ENCODE assay signal across 8 cellular contexts in the genomic region with DNA sequence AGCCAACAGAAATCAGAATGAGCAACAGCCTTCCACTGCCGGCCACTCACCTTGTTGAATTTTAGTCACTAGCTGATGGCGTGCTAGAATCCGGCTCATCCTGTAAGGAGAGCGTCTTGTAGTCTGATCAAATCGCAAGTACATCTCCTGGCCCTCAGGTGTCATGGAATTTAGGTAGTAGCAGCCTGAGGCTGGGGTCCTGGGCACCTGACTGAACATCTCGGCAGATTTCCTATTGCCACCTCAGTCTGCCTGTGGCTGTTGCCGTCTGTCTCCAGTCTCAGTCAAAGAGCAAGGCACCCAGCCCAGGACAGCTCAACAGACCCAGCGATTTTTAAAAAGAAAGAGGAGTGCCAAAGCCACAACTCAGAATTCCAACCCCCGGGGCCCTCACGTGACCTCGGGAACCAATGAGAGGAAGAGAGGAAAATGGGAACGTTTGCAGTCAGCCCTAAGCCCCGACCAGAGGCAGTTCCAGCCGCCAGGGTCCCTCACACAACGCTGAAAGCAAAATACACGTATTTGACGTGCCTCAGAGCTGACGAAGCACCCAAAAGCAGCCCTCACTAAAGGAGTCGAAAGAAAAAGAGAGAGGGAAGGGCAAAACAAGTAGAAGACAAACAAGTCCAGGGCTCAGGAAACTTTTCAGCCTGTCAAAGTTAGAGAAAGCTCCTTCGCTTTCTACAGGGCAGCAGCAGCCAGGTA. TPM values are rescaled to one million over a fixed set of nuclear protein-coding genes. Genes with fewer than 3 reads are reported as not detected.
A peak's percentile ranks its signal among the peaks of the same experiment; 100 is the strongest.
DNase-seq lines count a peak whose midpoint lies in the region; ATAC-seq and TF ChIP-seq lines count a peak whose summit lies in the region.

A gene with protein sequence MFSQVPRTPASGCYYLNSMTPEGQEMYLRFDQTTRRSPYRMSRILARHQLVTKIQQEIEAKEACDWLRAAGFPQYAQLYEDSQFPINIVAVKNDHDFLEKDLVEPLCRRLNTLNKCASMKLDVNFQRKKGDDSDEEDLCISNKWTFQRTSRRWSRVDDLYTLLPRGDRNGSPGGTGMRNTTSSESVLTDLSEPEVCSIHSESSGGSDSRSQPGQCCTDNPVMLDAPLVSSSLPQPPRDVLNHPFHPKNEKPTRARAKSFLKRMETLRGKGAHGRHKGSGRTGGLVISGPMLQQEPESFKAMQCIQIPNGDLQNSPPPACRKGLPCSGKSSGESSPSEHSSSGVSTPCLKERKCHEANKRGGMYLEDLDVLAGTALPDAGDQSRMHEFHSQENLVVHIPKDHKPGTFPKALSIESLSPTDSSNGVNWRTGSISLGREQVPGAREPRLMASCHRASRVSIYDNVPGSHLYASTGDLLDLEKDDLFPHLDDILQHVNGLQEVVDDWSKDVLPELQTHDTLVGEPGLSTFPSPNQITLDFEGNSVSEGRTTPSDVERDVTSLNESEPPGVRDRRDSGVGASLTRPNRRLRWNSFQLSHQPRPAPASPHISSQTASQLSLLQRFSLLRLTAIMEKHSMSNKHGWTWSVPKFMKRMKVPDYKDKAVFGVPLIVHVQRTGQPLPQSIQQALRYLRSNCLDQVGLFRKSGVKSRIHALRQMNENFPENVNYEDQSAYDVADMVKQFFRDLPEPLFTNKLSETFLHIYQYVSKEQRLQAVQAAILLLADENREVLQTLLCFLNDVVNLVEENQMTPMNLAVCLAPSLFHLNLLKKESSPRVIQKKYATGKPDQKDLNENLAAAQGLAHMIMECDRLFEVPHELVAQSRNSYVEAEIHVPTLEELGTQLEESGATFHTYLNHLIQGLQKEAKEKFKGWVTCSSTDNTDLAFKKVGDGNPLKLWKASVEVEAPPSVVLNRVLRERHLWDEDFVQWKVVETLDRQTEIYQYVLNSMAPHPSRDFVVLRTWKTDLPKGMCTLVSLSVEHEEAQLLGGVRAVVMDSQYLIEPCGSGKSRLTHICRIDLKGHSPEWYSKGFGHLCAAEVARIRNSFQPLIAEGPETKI (minus strand): TSS at position 336 of the 705 bp plus-strand sequence. CDS start 117 bp downstream, at position 219.

- peak; percentile 60 for TF ChIP-seq CTCF in HFFc6 (IDR thresholded peaks at IDR 0.05)
- TF ChIP-seq CTCF in glutamatergic neuron (IDR thresholded peaks at IDR 0.05; ENCODE audit: partially characterized antibody, unreplicated experiment): no peak
- peak; percentile 51 for TF ChIP-seq CTCF in neural crest cell (conservative IDR thresholded peaks at IDR 0.05)

- H3K9me3 Mint-ChIP-seq in HFFc6: no peaks in the 10 kb centered on the region
- no peaks in the 10 kb centered on the region for H3K9me3 Mint-ChIP-seq in activated naive CD8-positive, alpha-beta T cell treated with anti-CD3 and anti-CD28 coated beads, Interleukin-2, amount 50 U/mL, for 24 hours
- peaks cover 1% of the 10 kb centered on the region for H3K9me3 Mint-ChIP-seq in glutamatergic neuron (ENCODE audit: unreplicated experiment)
- no peaks in the 10 kb centered on the region for H3K9me3 Mint-ChIP-seq in neural crest cell

- peaks cover 4% of the 10 kb centered on the region for H3K27me3 Mint-ChIP-seq in HFFc6 (ENCODE audit: insufficient read depth)
- peaks cover 48% of the 10 kb centered on the region for H3K27me3 Mint-ChIP-seq in activated naive CD8-positive, alpha-beta T cell treated with anti-CD3 and anti-CD28 coated beads, Interleukin-2, amount 50 U/mL, for 24 hours
- H3K27me3 Mint-ChIP-seq in glutamatergic neuron (ENCODE audit: unreplicated experiment): peaks cover 6% of the 10 kb centered on the region
- H3K27me3 Mint-ChIP-seq in neural crest cell (ENCODE audit: low read depth): no peaks in the 10 kb centered on the region

- H3K4me1 Mint-ChIP-seq in HFFc6 (ENCODE audit: low read depth) (peaks cover 50% of the 10 kb centered on the region), glutamatergic neuron (ENCODE audit: low read depth, unreplicated experiment) (peaks cover 42% of the 10 kb centered on the region), neural crest cell (peaks cover 51% of the 10 kb centered on the region)
- peaks cover 16% of the 10 kb centered on the region for H3K4me1 Mint-ChIP-seq in activated naive CD8-positive, alpha-beta T cell treated with anti-CD3 and anti-CD28 coated beads, Interleukin-2, amount 50 U/mL, for 24 hours

- H3K4me3 Mint-ChIP-seq in HFFc6 (peak within 1 kb of the TSS; percentile 99), glutamatergic neuron (ENCODE audit: unreplicated experiment) (peak within 1 kb of the TSS; percentile 92), neural crest cell (peak within 1 kb of the TSS; percentile 92)
- peak within 1 kb of the TSS; percentile 73 for H3K4me3 Mint-ChIP-seq in activated naive CD8-positive, alpha-beta T cell treated with anti-CD3 and anti-CD28 coated beads, Interleukin-2, amount 50 U/mL, for 24 hours

- H3K36me3 Mint-ChIP-seq in HFFc6 (ENCODE audit: low read depth) (peaks cover 41% of the 10 kb centered on the region), glutamatergic neuron (ENCODE audit: unreplicated experiment) (no peaks in the 10 kb centered on the region), neural crest cell (ENCODE audit: low read depth) (peaks cover 3% of the 10 kb centered on the region)
- H3K36me3 Mint-ChIP-seq in activated naive CD8-positive, alpha-beta T cell treated with anti-CD3 and anti-CD28 coated beads, Interleukin-2, amount 50 U/mL, for 24 hours (ENCODE audit: low read depth): no peaks in the 10 kb centered on the region

- peak; percentile 64 for ATAC-seq in activated naive CD8-positive, alpha-beta T cell treated with anti-CD3 and anti-CD28 coated beads, Interleukin-2, amount 50 U/mL, for 24 hours

- H3K27ac Mint-ChIP-seq in HFFc6 (peak within 1 kb of the TSS; percentile 96), glutamatergic neuron (ENCODE audit: unreplicated experiment) (peak within 1 kb of the TSS; percentile 56), neural crest cell (ENCODE audit: unreplicated experiment) (peak within 1 kb of the TSS; percentile 84)
- peak within 1 kb of the TSS; percentile 7 for H3K27ac Mint-ChIP-seq in activated naive CD8-positive, alpha-beta T cell treated with anti-CD3 and anti-CD28 coated beads, Interleukin-2, amount 50 U/mL, for 24 hours

- peak; percentile 1 for DNase-seq in stimulated activated CD4-positive, alpha-beta T cell treated with anti-CD3 and anti-CD28 coated beads, Interleukin-1b, Interleukin-23, amount 100 ng/mL, for 48 hours
- no peak for DNase-seq in stimulated activated CD4-positive, alpha-beta T cell treated with anti-CD3 and anti-CD28 coated beads, Interleukin-12 subunit alpha, Interleukin-12 subunit beta, amount 100 ng/mL, for 4 hours
- DNase-seq in HFFc6 (peak; percentile 98), NCI-H2029 treated with DMSO at 0.1 percent for 48 hours (lab: John Stamatoyannopoulos, UW) (peak; percentile 29), glutamatergic neuron (peak; percentile 81), neural crest cell (ENCODE audit: low read depth, low spot score) (peak; percentile 70), NCI-H1417 (lab: John Stamatoyannopoulos, UW) (no peak)
- peak; percentile 10 for DNase-seq in activated naive CD8-positive, alpha-beta T cell treated with anti-CD3 and anti-CD28 coated beads, Interleukin-2, amount 50 U/mL, for 24 hours

RNA-seq across cellular contexts. Expression of the gene that starts here (rescaled TPM):
- 10 to 100 TPM; 27.9 to 38.3 (median 34.5) TPM for total RNA-seq in HFFc6 (2021; fragmentation: NEBNext Ultra II Directional; extraction: Animal tissue kit (Norgen Biotek cat#: 25700))
- total RNA-seq in glutamatergic neuron (ENCODE audit: unreplicated experiment) (36.4 TPM), neural crest cell (23.6 and 24.2 TPM in 2 replicates)

Comparison
In these comparisons a context has a peak if more than half of its experiments do, and no peak if none do; other contexts are left out.
1. DNase-seq: peak in stimulated activated CD4-positive, alpha-beta T cell treated with anti-CD3 and anti-CD28 coated beads, Interleukin-1b, Interleukin-23, amount 100 ng/mL, for 48 hours (single experiment), HFFc6 (single experiment), NCI-H2029 treated with DMSO at 0.1 percent for 48 hours (single experiment), activated naive CD8-positive, alpha-beta T cell treated with anti-CD3 and anti-CD28 coated beads, Interleukin-2, amount 50 U/mL, for 24 hours (single experiment), glutamatergic neuron (single experiment) and neural crest cell (single experiment); none in stimulated activated CD4-positive, alpha-beta T cell treated with anti-CD3 and anti-CD28 coated beads, Interleukin-12 subunit alpha, Interleukin-12 subunit beta, amount 100 ng/mL, for 4 hours (single experiment) and NCI-H1417 (0 of 3).
2. H3K27ac Mint-ChIP-seq: peak in every context shown above with its lines; median percentile 96 in HFFc6; 84 in neural crest cell; 56 in glutamatergic neuron; 7 in activated naive CD8-positive, alpha-beta T cell treated with anti-CD3 and anti-CD28 coated beads, Interleukin-2, amount 50 U/mL, for 24 hours.
3. Peak in every context shown above with its lines, with median percentiles within 50 percentile points of each other: H3K4me3 Mint-ChIP-seq.